1 cellular context compared by ENCODE assay signal in the genomic region with DNA sequence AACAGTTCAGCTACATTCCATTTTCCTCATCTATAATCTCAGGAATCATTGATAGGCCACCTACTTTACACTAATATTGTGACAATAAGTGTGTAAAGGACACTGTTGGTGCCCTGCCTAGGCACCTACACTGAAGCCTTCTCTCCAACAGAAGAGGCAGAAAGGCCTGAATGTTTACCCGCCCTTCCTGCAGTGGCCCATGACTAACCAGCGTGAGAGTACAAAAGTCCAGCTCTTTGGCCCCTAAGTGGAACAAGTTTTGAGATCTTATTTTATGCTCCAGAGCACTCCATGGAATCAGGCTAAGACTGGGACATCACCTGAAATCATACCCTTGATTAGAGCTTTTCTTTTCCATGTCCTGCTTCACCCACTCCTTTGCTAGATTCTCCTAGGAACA.
TF ChIP-seq lines count a peak whose summit lies in the region.

No MANE protein-coding gene starts in this region.

TF ChIP-seq in HepG2, 621 proteins besides CTCF, POLR2A, EP300 and RAD21 (continued from another document):
- TF ChIP-seq, protein P1, sequence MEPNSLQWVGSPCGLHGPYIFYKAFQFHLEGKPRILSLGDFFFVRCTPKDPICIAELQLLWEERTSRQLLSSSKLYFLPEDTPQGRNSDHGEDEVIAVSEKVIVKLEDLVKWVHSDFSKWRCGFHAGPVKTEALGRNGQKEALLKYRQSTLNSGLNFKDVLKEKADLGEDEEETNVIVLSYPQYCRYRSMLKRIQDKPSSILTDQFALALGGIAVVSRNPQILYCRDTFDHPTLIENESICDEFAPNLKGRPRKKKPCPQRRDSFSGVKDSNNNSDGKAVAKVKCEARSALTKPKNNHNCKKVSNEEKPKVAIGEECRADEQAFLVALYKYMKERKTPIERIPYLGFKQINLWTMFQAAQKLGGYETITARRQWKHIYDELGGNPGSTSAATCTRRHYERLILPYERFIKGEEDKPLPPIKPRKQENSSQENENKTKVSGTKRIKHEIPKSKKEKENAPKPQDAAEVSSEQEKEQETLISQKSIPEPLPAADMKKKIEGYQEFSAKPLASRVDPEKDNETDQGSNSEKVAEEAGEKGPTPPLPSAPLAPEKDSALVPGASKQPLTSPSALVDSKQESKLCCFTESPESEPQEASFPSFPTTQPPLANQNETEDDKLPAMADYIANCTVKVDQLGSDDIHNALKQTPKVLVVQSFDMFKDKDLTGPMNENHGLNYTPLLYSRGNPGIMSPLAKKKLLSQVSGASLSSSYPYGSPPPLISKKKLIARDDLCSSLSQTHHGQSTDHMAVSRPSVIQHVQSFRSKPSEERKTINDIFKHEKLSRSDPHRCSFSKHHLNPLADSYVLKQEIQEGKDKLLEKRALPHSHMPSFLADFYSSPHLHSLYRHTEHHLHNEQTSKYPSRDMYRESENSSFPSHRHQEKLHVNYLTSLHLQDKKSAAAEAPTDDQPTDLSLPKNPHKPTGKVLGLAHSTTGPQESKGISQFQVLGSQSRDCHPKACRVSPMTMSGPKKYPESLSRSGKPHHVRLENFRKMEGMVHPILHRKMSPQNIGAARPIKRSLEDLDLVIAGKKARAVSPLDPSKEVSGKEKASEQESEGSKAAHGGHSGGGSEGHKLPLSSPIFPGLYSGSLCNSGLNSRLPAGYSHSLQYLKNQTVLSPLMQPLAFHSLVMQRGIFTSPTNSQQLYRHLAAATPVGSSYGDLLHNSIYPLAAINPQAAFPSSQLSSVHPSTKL (CRISPR knock-in tag; IDR thresholded peaks at IDR 0.05), result peak; percentile 59
- TF ChIP-seq ZNF7 (CRISPR knock-in tag; IDR thresholded peaks at IDR 0.05) (no peak), SOX5 (CRISPR knock-in tag; IDR thresholded peaks at IDR 0.05; ENCODE audit: borderline replicate concordance) (peak; percentile 24; the same call in 1 of the 2 replicates), ELF3 (CRISPR knock-in tag; IDR thresholded peaks at IDR 0.05) (0 out of 2 replicates have a peak, but pooled peaks have one; percentile 15), ZNF549 (CRISPR knock-in tag; IDR thresholded peaks at IDR 0.05) (0 out of 2 replicates have a peak, but pooled peaks have one; percentile 19), ZFY (CRISPR knock-in tag; IDR thresholded peaks at IDR 0.05) (0 out of 2 replicates have a peak, but pooled peaks have one; percentile 17), HNF4A (CRISPR knock-in tag; IDR thresholded peaks at IDR 0.05) (peak; percentile 83), THYN1 (CRISPR knock-in tag; IDR thresholded peaks at IDR 0.05; ENCODE audit: borderline replicate concordance, low read depth) (no peak)
- TF ChIP-seq, protein P2, sequence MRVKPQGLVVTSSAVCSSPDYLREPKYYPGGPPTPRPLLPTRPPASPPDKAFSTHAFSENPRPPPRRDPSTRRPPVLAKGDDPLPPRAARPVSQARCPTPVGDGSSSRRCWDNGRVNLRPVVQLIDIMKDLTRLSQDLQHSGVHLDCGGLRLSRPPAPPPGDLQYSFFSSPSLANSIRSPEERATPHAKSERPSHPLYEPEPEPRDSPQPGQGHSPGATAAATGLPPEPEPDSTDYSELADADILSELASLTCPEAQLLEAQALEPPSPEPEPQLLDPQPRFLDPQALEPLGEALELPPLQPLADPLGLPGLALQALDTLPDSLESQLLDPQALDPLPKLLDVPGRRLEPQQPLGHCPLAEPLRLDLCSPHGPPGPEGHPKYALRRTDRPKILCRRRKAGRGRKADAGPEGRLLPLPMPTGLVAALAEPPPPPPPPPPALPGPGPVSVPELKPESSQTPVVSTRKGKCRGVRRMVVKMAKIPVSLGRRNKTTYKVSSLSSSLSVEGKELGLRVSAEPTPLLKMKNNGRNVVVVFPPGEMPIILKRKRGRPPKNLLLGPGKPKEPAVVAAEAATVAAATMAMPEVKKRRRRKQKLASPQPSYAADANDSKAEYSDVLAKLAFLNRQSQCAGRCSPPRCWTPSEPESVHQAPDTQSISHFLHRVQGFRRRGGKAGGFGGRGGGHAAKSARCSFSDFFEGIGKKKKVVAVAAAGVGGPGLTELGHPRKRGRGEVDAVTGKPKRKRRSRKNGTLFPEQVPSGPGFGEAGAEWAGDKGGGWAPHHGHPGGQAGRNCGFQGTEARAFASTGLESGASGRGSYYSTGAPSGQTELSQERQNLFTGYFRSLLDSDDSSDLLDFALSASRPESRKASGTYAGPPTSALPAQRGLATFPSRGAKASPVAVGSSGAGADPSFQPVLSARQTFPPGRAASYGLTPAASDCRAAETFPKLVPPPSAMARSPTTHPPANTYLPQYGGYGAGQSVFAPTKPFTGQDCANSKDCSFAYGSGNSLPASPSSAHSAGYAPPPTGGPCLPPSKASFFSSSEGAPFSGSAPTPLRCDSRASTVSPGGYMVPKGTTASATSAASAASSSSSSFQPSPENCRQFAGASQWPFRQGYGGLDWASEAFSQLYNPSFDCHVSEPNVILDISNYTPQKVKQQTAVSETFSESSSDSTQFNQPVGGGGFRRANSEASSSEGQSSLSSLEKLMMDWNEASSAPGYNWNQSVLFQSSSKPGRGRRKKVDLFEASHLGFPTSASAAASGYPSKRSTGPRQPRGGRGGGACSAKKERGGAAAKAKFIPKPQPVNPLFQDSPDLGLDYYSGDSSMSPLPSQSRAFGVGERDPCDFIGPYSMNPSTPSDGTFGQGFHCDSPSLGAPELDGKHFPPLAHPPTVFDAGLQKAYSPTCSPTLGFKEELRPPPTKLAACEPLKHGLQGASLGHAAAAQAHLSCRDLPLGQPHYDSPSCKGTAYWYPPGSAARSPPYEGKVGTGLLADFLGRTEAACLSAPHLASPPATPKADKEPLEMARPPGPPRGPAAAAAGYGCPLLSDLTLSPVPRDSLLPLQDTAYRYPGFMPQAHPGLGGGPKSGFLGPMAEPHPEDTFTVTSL (CRISPR knock-in tag; IDR thresholded peaks at IDR 0.05; ENCODE audit: borderline replicate concordance), result peak; percentile 58; the same call in 1 of the 2 replicates
- TF ChIP-seq, protein P3, sequence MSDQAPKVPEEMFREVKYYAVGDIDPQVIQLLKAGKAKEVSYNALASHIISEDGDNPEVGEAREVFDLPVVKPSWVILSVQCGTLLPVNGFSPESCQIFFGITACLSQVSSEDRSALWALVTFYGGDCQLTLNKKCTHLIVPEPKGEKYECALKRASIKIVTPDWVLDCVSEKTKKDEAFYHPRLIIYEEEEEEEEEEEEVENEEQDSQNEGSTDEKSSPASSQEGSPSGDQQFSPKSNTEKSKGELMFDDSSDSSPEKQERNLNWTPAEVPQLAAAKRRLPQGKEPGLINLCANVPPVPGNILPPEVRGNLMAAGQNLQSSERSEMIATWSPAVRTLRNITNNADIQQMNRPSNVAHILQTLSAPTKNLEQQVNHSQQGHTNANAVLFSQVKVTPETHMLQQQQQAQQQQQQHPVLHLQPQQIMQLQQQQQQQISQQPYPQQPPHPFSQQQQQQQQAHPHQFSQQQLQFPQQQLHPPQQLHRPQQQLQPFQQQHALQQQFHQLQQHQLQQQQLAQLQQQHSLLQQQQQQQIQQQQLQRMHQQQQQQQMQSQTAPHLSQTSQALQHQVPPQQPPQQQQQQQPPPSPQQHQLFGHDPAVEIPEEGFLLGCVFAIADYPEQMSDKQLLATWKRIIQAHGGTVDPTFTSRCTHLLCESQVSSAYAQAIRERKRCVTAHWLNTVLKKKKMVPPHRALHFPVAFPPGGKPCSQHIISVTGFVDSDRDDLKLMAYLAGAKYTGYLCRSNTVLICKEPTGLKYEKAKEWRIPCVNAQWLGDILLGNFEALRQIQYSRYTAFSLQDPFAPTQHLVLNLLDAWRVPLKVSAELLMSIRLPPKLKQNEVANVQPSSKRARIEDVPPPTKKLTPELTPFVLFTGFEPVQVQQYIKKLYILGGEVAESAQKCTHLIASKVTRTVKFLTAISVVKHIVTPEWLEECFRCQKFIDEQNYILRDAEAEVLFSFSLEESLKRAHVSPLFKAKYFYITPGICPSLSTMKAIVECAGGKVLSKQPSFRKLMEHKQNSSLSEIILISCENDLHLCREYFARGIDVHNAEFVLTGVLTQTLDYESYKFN (CRISPR knock-in tag; conservative IDR thresholded peaks at IDR 0.05), result peak; percentile 32; the same call in 1 of the 2 replicates
- TF ChIP-seq, protein P4, sequence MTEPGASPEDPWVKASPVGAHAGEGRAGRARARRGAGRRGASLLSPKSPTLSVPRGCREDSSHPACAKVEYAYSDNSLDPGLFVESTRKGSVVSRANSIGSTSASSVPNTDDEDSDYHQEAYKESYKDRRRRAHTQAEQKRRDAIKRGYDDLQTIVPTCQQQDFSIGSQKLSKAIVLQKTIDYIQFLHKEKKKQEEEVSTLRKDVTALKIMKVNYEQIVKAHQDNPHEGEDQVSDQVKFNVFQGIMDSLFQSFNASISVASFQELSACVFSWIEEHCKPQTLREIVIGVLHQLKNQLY (CRISPR knock-in tag; IDR thresholded peaks at IDR 0.05), result peak; percentile 91
